Comparison of ENCODE assay signal across 26 cellular contexts in the genomic region with DNA sequence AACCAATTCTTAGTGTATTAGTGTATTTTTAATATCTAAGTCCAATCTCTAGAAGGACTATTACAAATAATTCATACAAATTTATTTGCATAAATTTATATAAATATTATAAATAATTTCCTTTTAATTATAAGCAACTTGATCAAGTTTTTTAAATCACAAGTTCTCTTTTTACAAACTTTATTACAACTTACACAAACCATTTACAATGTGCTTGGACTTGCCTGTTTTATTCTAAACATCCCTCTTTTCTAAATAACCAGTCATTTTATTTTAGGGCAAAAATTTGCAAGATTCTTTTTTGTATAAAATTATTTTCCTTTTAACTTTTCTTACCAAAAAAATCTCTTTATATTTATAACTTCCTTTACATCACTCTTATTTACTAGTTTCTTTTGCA.
DNase-seq lines count a peak whose midpoint lies in the region; ATAC-seq, FAIRE-seq and TF ChIP-seq lines count a peak whose summit lies in the region.
"Had no signal": no experiment of that assay in that cellular context is flagged by ENCODE, and none has a peak within 500 bp of the region (broad histone marks: within the 10 kb centered on the region; RNA-seq: fewer than 3 reads in every experiment).

No MANE protein-coding gene starts in this region.

- no peaks in the 10 kb centered on the region for H3K9me2 ChIP-seq in OCI-LY7 (ENCODE audit: insufficient read depth, low read length)

- H3K27me3 ChIP-seq in small intestine (ENCODE audit: control insufficient read depth in 2 of 2, insufficient read depth in 2 of 2, low read length in 2 of 2), result no peaks in the 10 kb centered on the region
- H3K27me3 ChIP-seq: heart left ventricle, upper lobe of left lung had no signal

- intact Hi-C loops in OCI-LY7 (cut with micrococcal nuclease; ENCODE audit: unreplicated experiment), result no loop called here

- H4K20me1 ChIP-seq in OCI-LY7 (ENCODE audit: insufficient read depth, low read length), result no peaks in the 10 kb centered on the region

- FAIRE-seq in endometrium (lab: Jason Lieb, UNC) (peak; percentile 46), small intestine (lab: Jason Lieb, UNC) (peak; percentile 96), GM19239 (lab: Jason Lieb, UNC) (no peak)
- FAIRE-seq: GM12892 had no signal

- BruUV-seq in OCI-LY7 (replicated peaks; lab: Mats Ljungman, UMichigan), result no TSS peak

- H3K4me1 ChIP-seq in OCI-LY7 (ENCODE audit: insufficient read depth, low read length, poor library complexity, severe bottlenecking) (no peaks in the 10 kb centered on the region), small intestine (ENCODE audit: control insufficient read depth in 2 of 2, insufficient read depth in 1 of 2, low read depth in 1 of 2, low read length in 1 of 2) (no peaks in the 10 kb centered on the region)
- H3K4me1 ChIP-seq: heart left ventricle, upper lobe of left lung had no signal

- H3K4me3 ChIP-seq in OCI-LY7 (ENCODE audit: low read depth, low read length, poor library complexity, severe bottlenecking) (no peak overlapping the region), small intestine (ENCODE audit: low read depth in 1 of 2, low read length in 2 of 2) (no peak overlapping the region)
- H3K4me3 ChIP-seq: heart left ventricle, smooth muscle cell, upper lobe of left lung had no signal

- no peak overlapping the region for H3K4me2 ChIP-seq in OCI-LY7 (ENCODE audit: low read length)
- H3K4me2 ChIP-seq: smooth muscle cell had no signal

- H3K36me3 ChIP-seq in OCI-LY7 (ENCODE audit: insufficient read depth, low read length), result no peaks in the 10 kb centered on the region
- H3K36me3 ChIP-seq in small intestine (ENCODE audit: control insufficient read depth in 2 of 2, insufficient read depth in 2 of 2, low read length in 2 of 2), result no peaks in the 10 kb centered on the region
- H3K36me3 ChIP-seq: heart left ventricle, upper lobe of left lung had no signal

- H3K27ac ChIP-seq in OCI-LY7 (ENCODE audit: low read depth, low read length, poor library complexity, severe bottlenecking) (no peak overlapping the region), small intestine (ENCODE audit: low read depth in 1 of 2, low read length in 1 of 2) (no peak overlapping the region)
- H3K27ac ChIP-seq: heart left ventricle, upper lobe of left lung had no signal

- CTCF ChIA-PET in OCI-LY7 (lab: Charles Lee; ENCODE audit: unreplicated experiment), result no interaction called here

- no peak for TF ChIP-seq CTCF in OCI-LY7 (conservative IDR thresholded peaks at IDR 0.05; ENCODE audit: low read length)

- POLR2A ChIA-PET in OCI-LY7 (lab: Charles Lee), result interaction anchor here (0.8 kb wide), 1 partner anchor 8 kb away, joined by 4 read pairs; no protein-coding TSS in a partner anchor

- H2AFZ ChIP-seq in OCI-LY7 (ENCODE audit: low read length), result no peak overlapping the region

- peaks cover 32% of the 10 kb centered on the region for H3K9me3 ChIP-seq in OCI-LY7 (ENCODE audit: low read length)
- no peaks in the 10 kb centered on the region for H3K9me3 ChIP-seq in small intestine (ENCODE audit: control insufficient read depth, low read depth)

- no peak for ATAC-seq in esophagus mucosa
- ATAC-seq: activated naive CD4-positive, alpha-beta T cell treated with anti-CD3 and anti-CD28 coated beads, Interleukin-2, amount 50 U/mL, for 72 hours; activated T-helper 17 cell treated with anti-CD3 and anti-CD28 coated beads, Interleukin-2, amount 50 U/mL, for 72 hours; heart left ventricle; left cardiac atrium; WTC11 had no signal

- DNase-seq in NCI-H82 (lab: John Stamatoyannopoulos, UW) (peak; percentile 5), NCI-H82 treated with DMSO at 0.1 percent for 48 hours (lab: John Stamatoyannopoulos, UW; ENCODE audit: unreplicated experiment) (no peak), OCI-LY7 (ENCODE audit: low spot score) (peak; percentile 59), small intestine (no peak), GM19239 (ENCODE audit: insufficient read length, low spot score) (no peak), T-helper 9 cell (no peak)
- DNase-seq: activated CD8-positive, alpha-beta memory T cell treated with anti-CD3 and anti-CD28 coated beads, Interleukin-2, amount 50 U/mL, for 4 hours; anterior cingulate cortex; caudate nucleus; dermis blood vessel endothelial cell; heart left ventricle; IMR-90; left cardiac atrium; NCI-H1694 treated with DMSO at 0.1 percent for 48 hours; NCI-H526; Right ventricle myocardium superior; stimulated activated CD4-positive, alpha-beta T cell treated with anti-CD3 and anti-CD28 coated beads, Interleukin-2, amount 100 ng/mL, for 24 hours; substantia nigra; upper lobe of left lung had no signal

- no peaks in the 10 kb centered on the region for H3K79me2 ChIP-seq in OCI-LY7 (ENCODE audit: insufficient read depth, low read depth, low read length)

Comparison
In these comparisons a context has a peak if more than half of its experiments do, and no peak if none do; other contexts are left out.
1. DNase-seq: peak in NCI-H82 (single experiment) and OCI-LY7 (single experiment); none in NCI-H82 treated with DMSO at 0.1 percent for 48 hours (single experiment), small intestine (single experiment), GM19239 (single experiment) and T-helper 9 cell (single experiment).